10 cellular contexts compared by ENCODE assay signal in genomic region chr3:45547764-45548683, GRCh38. TPM values are rescaled to one million over a fixed set of nuclear protein-coding genes. Genes with fewer than 3 reads are reported as not detected.
A peak's percentile ranks its signal among the peaks of the same experiment; 100 is the strongest.
DNase-seq lines count a peak whose midpoint lies in the region; ATAC-seq and TF ChIP-seq lines count a peak whose summit lies in the region.
"Had no signal": no experiment of that assay in that cellular context is flagged by ENCODE, and none has a peak within 500 bp of the region (broad histone marks: within the 10 kb centered on the region; RNA-seq: fewer than 3 reads in every experiment).

No MANE protein-coding gene starts in this region.

- peak overlapping the region; percentile 47 to 55 for H3K27ac ChIP-seq in ascending aorta
- peak overlapping the region; percentile 97 for H3K27ac ChIP-seq in substantia nigra (ENCODE audit: low read depth, low read length, poor library complexity, severe bottlenecking)

- no peaks in the 10 kb centered on the region for H3K36me3 ChIP-seq in ascending aorta

- DNase-seq in H4 (ENCODE audit: low spot score): peak; percentile 29
- DNase-seq in ascending aorta (ENCODE audit: low spot score in 2 of 2): peak; percentile 54 to 78
- peak; percentile 69 for DNase-seq in left ventricle myocardium superior
- peak in 5 of 49 donors; percentile 27 to 29 (median 29) for DNase-seq in substantia nigra (lab: John Stamatoyannopoulos, UW)
- DNase-seq in posterior cingulate gyrus: no peak
- no peak for DNase-seq in NCI-H510A (lab: John Stamatoyannopoulos, UW)
- DNase-seq: activated CD4-positive, CD25-positive, alpha-beta regulatory T cell; NCI-H345 had no signal

- peaks cover 10 to 14% of the 10 kb centered on the region in 2 donors for H3K4me1 ChIP-seq in ascending aorta

- intact Hi-C loops in ascending aorta (cut with DNase I): no loop called here
- intact Hi-C loops in left ventricle myocardium superior (cut with micrococcal nuclease): no loop called here
- intact Hi-C loops in posterior cingulate gyrus (cut with DNase I): no loop called here

- no peaks in the 10 kb centered on the region for H3K9me3 ChIP-seq in ascending aorta

- TF ChIP-seq CTCF in ascending aorta (IDR thresholded peaks at IDR 0.05): no peak

- H3K4me3 ChIP-seq in ascending aorta: no peak overlapping the region

- no peaks in the 10 kb centered on the region for H3K27me3 ChIP-seq in ascending aorta

- ATAC-seq in left ventricle myocardium superior: peak; percentile 46
- ATAC-seq in HG03159 (IDR thresholded peaks at IDR 0.05; ENCODE audit: unreplicated experiment): no peak
- no peak for ATAC-seq in GM21423 (IDR thresholded peaks at IDR 0.05; ENCODE audit: unreplicated experiment)

RNA-seq across cellular contexts. Expression of gene LIMD1, which starts 46.5 kb away (rescaled TPM):
- total RNA-seq in H4 (2014; rRNA removed; shearing (Covaris generic)): 3.3 and 4.0 TPM in 2 replicates
- total RNA-seq in ascending aorta: 36.8 TPM
- 31.9 TPM for total RNA-seq in left ventricle myocardium superior

Comparison
In these comparisons a context has a peak if more than half of its experiments do, and no peak if none do; other contexts are left out.
1. DNase-seq: peak in H4 (single experiment), ascending aorta (2 of 2) and left ventricle myocardium superior (single experiment); none in posterior cingulate gyrus (0 of 10) and NCI-H510A (single experiment).